Comparison of ENCODE assay signal across 32 cellular contexts in the genomic region with DNA sequence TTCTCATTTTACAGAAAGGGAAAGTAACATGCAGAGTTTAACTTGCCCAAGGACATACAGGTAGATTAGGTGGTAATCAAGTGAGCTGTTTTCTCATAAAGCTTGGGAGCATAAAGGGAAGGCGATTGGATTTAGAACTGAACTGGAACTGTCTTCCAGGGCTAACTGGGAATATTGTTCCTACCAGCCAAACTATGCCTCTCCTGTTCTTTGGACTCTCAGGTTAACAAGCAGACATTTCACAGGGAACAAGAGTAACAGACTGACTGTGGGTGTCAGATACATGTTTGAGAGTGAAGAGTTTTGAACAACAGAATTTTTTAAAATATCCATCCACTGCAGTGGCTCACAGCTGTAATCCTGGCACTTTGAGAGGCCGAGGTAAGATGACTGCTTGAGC. TPM values are rescaled to one million over a fixed set of nuclear protein-coding genes. Genes with fewer than 3 reads are reported as not detected.
DNase-seq lines count a peak whose midpoint lies in the region; ATAC-seq and TF ChIP-seq lines count a peak whose summit lies in the region.
"Had no signal": no experiment of that assay in that cellular context is flagged by ENCODE, and none has a peak within 500 bp of the region (broad histone marks: within the 10 kb centered on the region; RNA-seq: fewer than 3 reads in every experiment).

No MANE protein-coding gene starts in this region.

- H3K27ac ChIP-seq in hepatocyte, result peak overlapping the region; percentile 26
- H3K27ac ChIP-seq: A549, ascending aorta, BLaER1, cardiac muscle cell, heart right ventricle, psoas muscle, SJCRH30, thyroid gland had no signal

- H3K9me3 ChIP-seq in hepatocyte (ENCODE audit: low read depth), result no peaks in the 10 kb centered on the region
- H3K9me3 ChIP-seq: A549, ascending aorta, BLaER1, heart right ventricle, psoas muscle, SJCRH30, thyroid gland had no signal

- POLR2A ChIA-PET in T-cell (lab: Charles Lee), result interaction anchor here in 1 of 2 donors (0.6 to 0.9 kb wide), 2 partner anchors 238 to 251 kb away, joined by 3 to 4 read pairs; no protein-coding TSS in a partner anchor

- no peaks in the 10 kb centered on the region for H4K20me1 ChIP-seq in hepatocyte (ENCODE audit: insufficient read depth, poor library complexity, severe bottlenecking)
- H4K20me1 ChIP-seq: BLaER1 had no signal

- H3K4me1 Mint-ChIP-seq in activated T-cell treated with anti-CD3 and anti-CD28 coated beads, Interleukin-2, amount 50 U/mL, for 24 hours (ENCODE audit: low read depth), result peaks cover 75% of the 10 kb centered on the region
- peaks cover 59 to 76% (median 74%) of the 10 kb centered on the region in 3 donors for H3K4me1 Mint-ChIP-seq in T-cell
- H3K4me1 Mint-ChIP-seq in stimulated activated naive B cell treated with anti-CD40 and anti-IgM and Interleukin-4, amounts not matched to agents 10 μg/mL and 1 μg/mL and 100 μg/mL, for 72 hours, result peaks cover 27 to 51% of the 10 kb centered on the region in 2 donors
- H3K4me1 Mint-ChIP-seq: endodermal cell had no signal

- 91% methylated on average over 2 of the region's 2 CpGs for WGBS in hepatocyte (ENCODE audit: low lambda C conversion rate, missing lambda C conversion rate)

- no peak overlapping the region for H3K4me2 ChIP-seq in hepatocyte
- H3K4me2 ChIP-seq: A549, BLaER1 had no signal

- H3K36me3 Mint-ChIP-seq in activated T-cell treated with anti-CD3 and anti-CD28 coated beads, Interleukin-2, amount 50 U/mL, for 24 hours (ENCODE audit: low read depth), result peaks cover 41% of the 10 kb centered on the region
- peaks cover 6% of the 10 kb centered on the region for H3K36me3 Mint-ChIP-seq in T-cell
- peaks cover 13 to 25% of the 10 kb centered on the region in 2 donors for H3K36me3 Mint-ChIP-seq in stimulated activated naive B cell treated with anti-CD40 and anti-IgM and Interleukin-4, amounts not matched to agents 10 μg/mL and 1 μg/mL and 100 μg/mL, for 72 hours

- H3K27me3 ChIP-seq in hepatocyte, result no peaks in the 10 kb centered on the region
- H3K27me3 ChIP-seq: ascending aorta, BLaER1, cardiac muscle cell, heart right ventricle, SJCRH30, thyroid gland had no signal

- no peak for ATAC-seq in T-cell (replicated peaks in 1 of 4)
- ATAC-seq in stimulated activated naive B cell treated with anti-CD40 and anti-IgM and Interleukin-4, amounts not matched to agents 10 μg/mL and 1 μg/mL and 100 μg/mL, for 72 hours (replicated peaks), result no peak
- ATAC-seq: A549; heart right ventricle; psoas muscle; stimulated activated naive CD8-positive, alpha-beta T cell treated with anti-CD3 and anti-CD28 coated beads, Interleukin-15, Interleukin-2, amounts not matched to agents 100 U/mL and 50 U/mL, for 24 hours had no signal

- no peaks in the 10 kb centered on the region for H3K9me3 Mint-ChIP-seq in activated T-cell treated with anti-CD3 and anti-CD28 coated beads, Interleukin-2, amount 50 U/mL, for 24 hours
- H3K9me3 Mint-ChIP-seq in T-cell, result no peaks in the 10 kb centered on the region
- H3K9me3 Mint-ChIP-seq in stimulated activated naive B cell treated with anti-CD40 and anti-IgM and Interleukin-4, amounts not matched to agents 10 μg/mL and 1 μg/mL and 100 μg/mL, for 72 hours, result peaks cover 0 to under 1% of the 10 kb centered on the region in 2 donors
- H3K9me3 Mint-ChIP-seq: activated naive CD4-positive, alpha-beta T cell treated with anti-CD3 and anti-CD28 coated beads, Interleukin-2, amount 10 ng/mL, durations not matched to agents 7 days and 5 days; activated T-helper 1 cell treated with anti-CD3 and anti-CD28 coated beads, Interleukin-12 subunit alpha, Interleukin-12 subunit beta, Interleukin-2, Interleukin-4 antibody, amounts not matched to agents 30 ng/mL and 10 ng/mL and 1 ng/mL, durations not matched to agents 14 hours and 24 hours and 36 hours; endodermal cell; memory B cell had no signal

- no peak for DNase-seq in activated T-cell treated with anti-CD3 and anti-CD28 coated beads, Interleukin-2, amount 50 U/mL, for 24 hours
- no peak for DNase-seq in activated T-cell treated with anti-CD3 and anti-CD28 coated beads, Interleukin-2, amount 50 U/mL, for 48 hours
- DNase-seq in T-cell, result no peak
- no peak for DNase-seq in hepatocyte (ENCODE audit: low spot score)
- no peak for DNase-seq in stimulated activated naive B cell treated with anti-CD40 and anti-IgM and Interleukin-4, amounts not matched to agents 10 μg/mL and 1 μg/mL and 100 μg/mL, for 72 hours
- no peak for DNase-seq in midbrain (lab: John Stamatoyannopoulos, UW)
- no peak for DNase-seq in OCI-M1 (lab: John Stamatoyannopoulos, UW)
- DNase-seq in NOMO-1 (lab: John Stamatoyannopoulos, UW; ENCODE audit: unreplicated experiment in 2 of 2), result no peak
- DNase-seq: activated naive CD4-positive, alpha-beta T cell treated with anti-CD3 and anti-CD28 coated beads, Interleukin-2, amount 10 ng/mL, durations not matched to agents 7 days and 5 days; cortex of kidney; DMS79 treated with DMSO at 0.1 percent for 48 hours; endodermal cell; foreskin melanocyte; GF-D8; H7; heart right ventricle; NCI-H1092 treated with DMSO at 0.1 percent for 48 hours; NCI-H187; NCI-H2171 treated with DMSO at 0.1 percent for 48 hours; NCI-H524; NK-92 treated with Interleukin-12 subunit alpha and Interleukin-12 subunit beta, amount 100 ng/mL, for 24 hours; nucleus accumbens; psoas muscle; SJCRH30; stimulated activated naive CD8-positive, alpha-beta T cell treated with anti-CD3 and anti-CD28 coated beads, Interleukin-15, Interleukin-2, amounts not matched to agents 100 U/mL and 50 U/mL, for 24 hours; thyroid gland had no signal

- peak overlapping the region; percentile 62 for H3K27ac Mint-ChIP-seq in activated T-cell treated with anti-CD3 and anti-CD28 coated beads, Interleukin-2, amount 50 U/mL, for 24 hours
- H3K27ac Mint-ChIP-seq in T-cell, result peak overlapping the region; percentile 86 to 91
- peak overlapping the region; percentile 62 for H3K27ac Mint-ChIP-seq in stimulated activated naive B cell treated with anti-CD40 and anti-IgM and Interleukin-4, amounts not matched to agents 10 μg/mL and 1 μg/mL and 100 μg/mL, for 72 hours
- H3K27ac Mint-ChIP-seq: activated naive CD4-positive, alpha-beta T cell treated with anti-CD3 and anti-CD28 coated beads, Interleukin-2, amount 10 ng/mL, durations not matched to agents 7 days and 5 days; activated T-helper 1 cell treated with anti-CD3 and anti-CD28 coated beads, Interleukin-12 subunit alpha, Interleukin-12 subunit beta, Interleukin-2, Interleukin-4 antibody, amounts not matched to agents 30 ng/mL and 10 ng/mL and 1 ng/mL, durations not matched to agents 14 hours and 24 hours and 36 hours; endodermal cell; memory B cell had no signal

- no peak overlapping the region for H3K4me3 Mint-ChIP-seq in activated T-cell treated with anti-CD3 and anti-CD28 coated beads, Interleukin-2, amount 50 U/mL, for 24 hours
- H3K4me3 Mint-ChIP-seq in T-cell, result no peak overlapping the region
- H3K4me3 Mint-ChIP-seq in stimulated activated naive B cell treated with anti-CD40 and anti-IgM and Interleukin-4, amounts not matched to agents 10 μg/mL and 1 μg/mL and 100 μg/mL, for 72 hours, result no peak overlapping the region
- H3K4me3 Mint-ChIP-seq: activated naive CD4-positive, alpha-beta T cell treated with anti-CD3 and anti-CD28 coated beads, Interleukin-2, amount 10 ng/mL, durations not matched to agents 7 days and 5 days; activated T-helper 1 cell treated with anti-CD3 and anti-CD28 coated beads, Interleukin-12 subunit alpha, Interleukin-12 subunit beta, Interleukin-2, Interleukin-4 antibody, amounts not matched to agents 30 ng/mL and 10 ng/mL and 1 ng/mL, durations not matched to agents 14 hours and 24 hours and 36 hours; endodermal cell; memory B cell had no signal

- no peaks in the 10 kb centered on the region for H3K27me3 Mint-ChIP-seq in activated T-cell treated with anti-CD3 and anti-CD28 coated beads, Interleukin-2, amount 50 U/mL, for 24 hours
- H3K27me3 Mint-ChIP-seq in T-cell, result no peaks in the 10 kb centered on the region
- no peaks in the 10 kb centered on the region for H3K27me3 Mint-ChIP-seq in stimulated activated naive B cell treated with anti-CD40 and anti-IgM and Interleukin-4, amounts not matched to agents 10 μg/mL and 1 μg/mL and 100 μg/mL, for 72 hours
- H3K27me3 Mint-ChIP-seq: activated naive CD4-positive, alpha-beta T cell treated with anti-CD3 and anti-CD28 coated beads, Interleukin-2, amount 10 ng/mL, durations not matched to agents 7 days and 5 days; memory B cell had no signal

- CTCF ChIA-PET in T-cell (lab: Charles Lee), result interaction anchor here (0.7 to 1.7 kb wide), 4 partner anchors 12 to 1817 kb away, joined by 3 to 11 read pairs (median 6); no protein-coding TSS in a partner anchor

- H3K9me2 ChIP-seq in hepatocyte (replicated peaks; ENCODE audit: insufficient read depth), result no peaks in the 10 kb centered on the region

- H3K36me3 ChIP-seq in hepatocyte (replicated peaks; ENCODE audit: insufficient read depth, low read depth), result no peaks in the 10 kb centered on the region
- H3K36me3 ChIP-seq: ascending aorta, cardiac muscle cell, SJCRH30, thyroid gland had no signal

- H2AFZ ChIP-seq in hepatocyte, result no peak overlapping the region

- no peak for TF ChIP-seq CTCF in hepatocyte (IDR thresholded peaks at IDR 0.05; ENCODE audit: poor library complexity)

- H3K79me2 ChIP-seq in hepatocyte, result no peaks in the 10 kb centered on the region

- H3K4me1 ChIP-seq in hepatocyte (ENCODE audit: insufficient read depth), result peaks cover 3% of the 10 kb centered on the region
- H3K4me1 ChIP-seq: ascending aorta, BLaER1, SJCRH30, thyroid gland had no signal

- no peak overlapping the region for H3K4me3 ChIP-seq in hepatocyte
- H3K4me3 ChIP-seq: A549, ascending aorta, BLaER1, cardiac muscle cell, heart right ventricle, psoas muscle, SJCRH30, thyroid gland had no signal

RNA-seq across cellular contexts. Expression of a gene that starts 15.5 kb away (rescaled TPM):
- total RNA-seq in T-cell, result 10 to 100 TPM; 16.3 to 24.4 (median 18.3) TPM
- 11.4 and 11.5 TPM in 2 replicates for total RNA-seq in hepatocyte
- polyA plus RNA-seq in hepatocyte, result 6.1 and 8.5 TPM in 2 replicates
- total RNA-seq: ascending aorta had no signal
